ENCODE assay signal across 9 cellular contexts in genomic region chr12:92035477-92035876, GRCh38.
DNase-seq lines count a peak whose midpoint lies in the region; ATAC-seq, FAIRE-seq and TF ChIP-seq lines count a peak whose summit lies in the region.
"Had no signal": no experiment of that assay in that cellular context is flagged by ENCODE, and none has a peak within 500 bp of the region (broad histone marks: within the 10 kb centered on the region; RNA-seq: fewer than 3 reads in every experiment).

No MANE protein-coding gene starts in this region.

- H3K4me1 Mint-ChIP-seq in activated T-cell treated with anti-CD3 and anti-CD28 coated beads, Interleukin-2, amount 50 U/mL, for 72 hours (ENCODE audit: low read depth), result peaks cover 95% of the 10 kb centered on the region
- peaks cover 80% of the 10 kb centered on the region for H3K4me1 Mint-ChIP-seq in activated CD8-positive, alpha-beta T cell treated with anti-CD3 and anti-CD28 coated beads for 36 hours (ENCODE audit: low read depth)

- H3K27ac ChIP-seq in kidney (ENCODE audit: low read depth in 2 of 2, low read length in 2 of 2), result no peak overlapping the region
- H3K27ac ChIP-seq in transverse colon, result peak overlapping the region; percentile 72 to 80 (median 80)

- no peak for FAIRE-seq in kidney (lab: Jason Lieb, UNC)
- FAIRE-seq: endometrium had no signal

- in situ Hi-C loops in transverse colon (cut with MboI; ENCODE audit: low pct_ligation_motif_present in 1 of 4, low pct_unique_long_range_greater_than_20kb in 1 of 4, low sequenced_read_pairs in 3 of 4), result no loop called here

- H3K9ac ChIP-seq in kidney (ENCODE audit: low read length in 2 of 2), result peak overlapping the region; percentile 12 to 62

- no peaks in the 10 kb centered on the region for H3K27me3 ChIP-seq in transverse colon

- H3K4me3 ChIP-seq in kidney (ENCODE audit: low read length in 2 of 2) (peak overlapping the region in 1 of 2 donors; percentile 63), transverse colon (peak overlapping the region in 3 of 4 donors; percentile 5 to 35 (median 11))

- CTCF ChIA-PET in activated CD8-positive, alpha-beta T cell treated with anti-CD3 and anti-CD28 coated beads for 36 hours (lab: Charles Lee), result no interaction called here

- peak overlapping the region; percentile 96 for H3K27ac Mint-ChIP-seq in activated T-cell treated with anti-CD3 and anti-CD28 coated beads, Interleukin-2, amount 50 U/mL, for 72 hours
- peak overlapping the region; percentile 90 for H3K27ac Mint-ChIP-seq in activated CD8-positive, alpha-beta T cell treated with anti-CD3 and anti-CD28 coated beads for 36 hours

- no peak for TF ChIP-seq EP300 in transverse colon (IDR thresholded peaks at IDR 0.05; ENCODE audit: low read depth)

- H3K9me3 Mint-ChIP-seq in activated T-cell treated with anti-CD3 and anti-CD28 coated beads, Interleukin-2, amount 50 U/mL, for 72 hours, result no peaks in the 10 kb centered on the region
- H3K9me3 Mint-ChIP-seq in activated CD8-positive, alpha-beta T cell treated with anti-CD3 and anti-CD28 coated beads for 36 hours, result peaks cover 7% of the 10 kb centered on the region

- H3K36me3 Mint-ChIP-seq in activated T-cell treated with anti-CD3 and anti-CD28 coated beads, Interleukin-2, amount 50 U/mL, for 72 hours (ENCODE audit: insufficient read depth in 2 of 2), result peaks cover 3 to 10% of the 10 kb centered on the region in 2 donors
- peaks cover 6% of the 10 kb centered on the region for H3K36me3 Mint-ChIP-seq in activated CD8-positive, alpha-beta T cell treated with anti-CD3 and anti-CD28 coated beads for 36 hours (ENCODE audit: low read depth)

- no peaks in the 10 kb centered on the region for H3K9me3 ChIP-seq in kidney (ENCODE audit: control insufficient read depth in 1 of 2, low read length in 2 of 2)
- H3K9me3 ChIP-seq in transverse colon, result no peaks in the 10 kb centered on the region

- no peak for TF ChIP-seq POLR2A in transverse colon (IDR thresholded peaks at IDR 0.05)

- H3K27me3 Mint-ChIP-seq in activated T-cell treated with anti-CD3 and anti-CD28 coated beads, Interleukin-2, amount 50 U/mL, for 72 hours (ENCODE audit: low read depth), result no peaks in the 10 kb centered on the region
- no peaks in the 10 kb centered on the region for H3K27me3 Mint-ChIP-seq in activated CD8-positive, alpha-beta T cell treated with anti-CD3 and anti-CD28 coated beads for 36 hours

- peak overlapping the region; percentile 95 to 96 for H3K4me3 Mint-ChIP-seq in activated T-cell treated with anti-CD3 and anti-CD28 coated beads, Interleukin-2, amount 50 U/mL, for 72 hours
- peak overlapping the region; percentile 82 for H3K4me3 Mint-ChIP-seq in activated CD8-positive, alpha-beta T cell treated with anti-CD3 and anti-CD28 coated beads for 36 hours

- H3K36me3 ChIP-seq in kidney (ENCODE audit: control insufficient read depth in 1 of 2, insufficient read depth in 2 of 2, low read length in 2 of 2) (no peaks in the 10 kb centered on the region), transverse colon (no peaks in the 10 kb centered on the region)

- DNase-seq in activated T-cell treated with anti-CD3 and anti-CD28 coated beads, Interleukin-2, amount 50 U/mL, for 72 hours, result no peak
- DNase-seq in activated T-cell treated with anti-CD3 and anti-CD28 coated beads, Interleukin-2, amount 50 U/mL, for 48 hours, result no peak
- DNase-seq in activated CD8-positive, alpha-beta T cell treated with anti-CD3 and anti-CD28 coated beads for 36 hours, result no peak
- no peak for DNase-seq in kidney
- DNase-seq in transverse colon, result no peak
- DNase-seq in LoVo (ENCODE audit: low spot score), result no peak
- DNase-seq in NCI-H2196 treated with DMSO at 0.1 percent for 48 hours (lab: John Stamatoyannopoulos, UW; ENCODE audit: unreplicated experiment), result no peak
- DNase-seq in HuH-7 (ENCODE audit: low spot score), result no peak

- WGBS in transverse colon (ENCODE audit: low coverage in 1 of 2), 2 donors, result 40 to 66% methylated on average over 1 of the region's 1 CpG

- ATAC-seq in activated T-cell treated with anti-CD3 and anti-CD28 coated beads, Interleukin-2, amount 50 U/mL, for 72 hours (replicated peaks in 1 of 2), result no peak
- ATAC-seq in activated CD8-positive, alpha-beta T cell treated with anti-CD3 and anti-CD28 coated beads for 36 hours, result no peak

- H3K4me1 ChIP-seq in kidney (ENCODE audit: control insufficient read depth in 1 of 2, insufficient read depth in 1 of 2, low read depth in 1 of 2, low read length in 2 of 2) (peaks cover 0 to 12% of the 10 kb centered on the region in 2 donors), transverse colon (peaks cover 8 to 47% (median 18%) of the 10 kb centered on the region in 4 donors)

- POLR2A ChIA-PET in activated CD8-positive, alpha-beta T cell treated with anti-CD3 and anti-CD28 coated beads for 36 hours (lab: Charles Lee), result interaction anchor here (0.9 to 1.7 kb wide), 3 partner anchors 12 to 99 kb away, joined by 3 to 7 read pairs (median 4); no protein-coding TSS in a partner anchor

- intact Hi-C loops in activated CD8-positive, alpha-beta T cell treated with anti-CD3 and anti-CD28 coated beads for 36 hours (cut with micrococcal nuclease), result loop anchor here (5.0 kb wide), 2 partner anchors 47 to 102 kb away; no protein-coding TSS in a partner anchor
- intact Hi-C loops in kidney (cut with DNase I), result no loop called here
- intact Hi-C loops in transverse colon (cut with DNase I; ENCODE audit: low total_unique reads), result loop anchor here (10.0 kb wide), 1 partner anchor 109 kb away; the partner anchor contains the start of gene BTG1

- TF ChIP-seq CTCF in activated CD8-positive, alpha-beta T cell treated with anti-CD3 and anti-CD28 coated beads for 36 hours (IDR thresholded peaks at IDR 0.05), result no peak
- no peak for TF ChIP-seq CTCF in kidney (IDR thresholded peaks at IDR 0.05; ENCODE audit: borderline replicate concordance, extremely low read depth, insufficient read depth)
- no peak for TF ChIP-seq CTCF in transverse colon (IDR thresholded peaks at IDR 0.05)

Comparison
In these comparisons a context has a peak if more than half of its experiments do, and no peak if none do; other contexts are left out.
1. H3K27ac ChIP-seq: peak in transverse colon (4 of 4); none in kidney (0 of 2).